Comparison of ENCODE assay signal across 18 cellular contexts in the genomic region with DNA sequence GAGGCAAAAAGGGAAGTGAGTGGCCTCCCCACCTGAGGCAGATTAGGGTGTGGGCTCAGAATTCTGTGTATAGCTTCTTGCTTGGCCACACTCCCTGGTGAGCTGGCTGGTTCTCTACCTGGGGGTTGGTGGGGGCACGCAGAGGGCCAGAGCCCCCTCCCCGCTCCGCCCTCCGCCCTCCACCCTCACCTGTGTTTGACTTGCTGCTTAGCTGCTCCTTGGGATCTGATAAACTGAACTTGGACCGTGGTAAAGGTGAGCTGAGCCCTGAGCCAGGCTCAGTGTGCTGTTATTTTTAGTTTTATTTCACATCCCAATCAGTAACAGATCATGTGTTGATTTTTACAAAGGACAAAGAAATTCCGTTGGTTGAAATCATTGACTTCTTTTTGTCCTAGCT. TPM values are rescaled to one million over a fixed set of nuclear protein-coding genes. Genes with fewer than 3 reads are reported as not detected.
A peak's percentile ranks its signal among the peaks of the same experiment; 100 is the strongest.
DNase-seq lines count a peak whose midpoint lies in the region; ATAC-seq and TF ChIP-seq lines count a peak whose summit lies in the region.
"Had no signal": no experiment of that assay in that cellular context is flagged by ENCODE, and none has a peak within 500 bp of the region (broad histone marks: within the 10 kb centered on the region; RNA-seq: fewer than 3 reads in every experiment).

No MANE protein-coding gene starts in this region.

- DNase-seq in CD4-positive, alpha-beta T cell = no peak
- DNase-seq in LNCaP clone FGC (ENCODE audit: low read depth) (no peak), hepatocyte (ENCODE audit: low spot score) (no peak), osteoblast (ENCODE audit: insufficient read length, low spot score, missing footprints) (peak; percentile 90), medulla oblongata (ENCODE audit: extremely low spot score) (no peak)
- no peak for DNase-seq in effector memory CD4-positive, alpha-beta T cell
- no peak for DNase-seq in activated T-cell treated with anti-CD3 and anti-CD28 coated beads, Interleukin-2, amount 50 U/mL, for 4 hours
- DNase-seq in activated CD4-positive, alpha-beta T cell treated with anti-CD3 and anti-CD28 coated beads for 48 hours = no peak
- DNase-seq: activated CD8-positive, alpha-beta T cell treated with anti-CD3 and anti-CD28 coated beads for 36 hours; glutamatergic neuron; kidney glomerular epithelial cell; NCI-H1092; NCI-H226; NK-92 treated with Interleukin-12 subunit alpha and Interleukin-12 subunit beta, amount 100 ng/mL, for 24 hours; stimulated activated CD4-positive, alpha-beta T cell treated with anti-CD3 and anti-CD28 coated beads, Interleukin-2, amount 100 ng/mL, for 24 hours had no signal

- H3K9me3 ChIP-seq in CD4-positive, alpha-beta T cell (ENCODE audit: control insufficient read depth, low read length) = no peaks in the 10 kb centered on the region
- no peaks in the 10 kb centered on the region for H3K9me3 ChIP-seq in hepatocyte (ENCODE audit: low read depth)
- H3K9me3 ChIP-seq in osteoblast (ENCODE audit: low read depth, low read length) = no peaks in the 10 kb centered on the region
- no peaks in the 10 kb centered on the region for H3K9me3 ChIP-seq in effector memory CD4-positive, alpha-beta T cell (ENCODE audit: control insufficient read depth, low read length)
- H3K9me3 ChIP-seq: right atrium auricular region had no signal

- peaks cover 47% of the 10 kb centered on the region for H3K27me3 ChIP-seq in CD4-positive, alpha-beta T cell (ENCODE audit: control insufficient read depth, insufficient read depth, low read length)
- H3K27me3 ChIP-seq in hepatocyte (peaks cover 13% of the 10 kb centered on the region), osteoblast (ENCODE audit: insufficient read depth, low read length) (peaks cover 42% of the 10 kb centered on the region)
- peaks cover 24% of the 10 kb centered on the region for H3K27me3 ChIP-seq in effector memory CD4-positive, alpha-beta T cell (replicated peaks; ENCODE audit: control insufficient read depth, insufficient read depth, low read length, poor library complexity, severe bottlenecking)

- 40% methylated on average over 2 of the region's 6 CpGs for WGBS in hepatocyte (ENCODE audit: low lambda C conversion rate, missing lambda C conversion rate)

- H3K4me1 Mint-ChIP-seq in CD4-positive, alpha-beta T cell (ENCODE audit: low read depth) = peaks cover 24% of the 10 kb centered on the region
- peaks cover 35% of the 10 kb centered on the region for H3K4me1 Mint-ChIP-seq in activated T-cell treated with anti-CD3 and anti-CD28 coated beads, Interleukin-2, amount 50 U/mL, for 4 hours (ENCODE audit: low read depth)

- H3K27me3 Mint-ChIP-seq in CD4-positive, alpha-beta T cell = peaks cover 68% of the 10 kb centered on the region
- H3K27me3 Mint-ChIP-seq in activated T-cell treated with anti-CD3 and anti-CD28 coated beads, Interleukin-2, amount 50 U/mL, for 4 hours (ENCODE audit: low read depth) = peaks cover 49% of the 10 kb centered on the region

- H3K36me3 ChIP-seq in hepatocyte (replicated peaks; ENCODE audit: insufficient read depth, low read depth) (no peaks in the 10 kb centered on the region), osteoblast (ENCODE audit: insufficient read depth, low read length) (no peaks in the 10 kb centered on the region)
- H3K36me3 ChIP-seq in effector memory CD4-positive, alpha-beta T cell (ENCODE audit: control insufficient read depth, insufficient read depth, low read length) = no peaks in the 10 kb centered on the region
- H3K36me3 ChIP-seq: right atrium auricular region had no signal

- CTCF ChIA-PET in CD4-positive, alpha-beta T cell (lab: Charles Lee) = interaction anchor here (1.8 kb wide), 1 partner anchor 9 kb away, joined by 10 read pairs; no protein-coding TSS in a partner anchor

- H3K4me3 ChIP-seq in LNCaP clone FGC (ENCODE audit: low read depth, low read length) = peak overlapping the region; percentile 63
- H3K4me3 ChIP-seq in hepatocyte = peak overlapping the region; percentile 49
- H3K4me3 ChIP-seq in osteoblast (ENCODE audit: insufficient read depth, low read length) = no peak overlapping the region
- H3K4me3 ChIP-seq in effector memory CD4-positive, alpha-beta T cell (ENCODE audit: insufficient read depth, low read depth, low read length, poor library complexity, severe bottlenecking) = no peak overlapping the region
- H3K4me3 ChIP-seq: right atrium auricular region had no signal

- H4K20me1 ChIP-seq in hepatocyte (ENCODE audit: insufficient read depth, poor library complexity, severe bottlenecking) = peaks cover 26% of the 10 kb centered on the region
- H4K20me1 ChIP-seq in osteoblast (ENCODE audit: insufficient read depth, low read length) = no peaks in the 10 kb centered on the region

- no peak for TF ChIP-seq CTCF in CD4-positive, alpha-beta T cell (IDR thresholded peaks at IDR 0.05)
- no peak for TF ChIP-seq CTCF in LNCaP clone FGC (IDR thresholded peaks at IDR 0.05; ENCODE audit: control insufficient read depth, extremely low read depth, insufficient read depth)
- no peak for TF ChIP-seq CTCF in hepatocyte (IDR thresholded peaks at IDR 0.05; ENCODE audit: poor library complexity)
- TF ChIP-seq CTCF in osteoblast (IDR thresholded peaks at IDR 0.05; ENCODE audit: extremely low read depth, low read depth, low read length) = no peak

- no peak overlapping the region for H2AFZ ChIP-seq in hepatocyte
- H2AFZ ChIP-seq in osteoblast (ENCODE audit: low read length) = no peak overlapping the region

- H3K9me3 Mint-ChIP-seq in CD4-positive, alpha-beta T cell = no peaks in the 10 kb centered on the region
- no peaks in the 10 kb centered on the region for H3K9me3 Mint-ChIP-seq in activated T-cell treated with anti-CD3 and anti-CD28 coated beads, Interleukin-2, amount 50 U/mL, for 4 hours
- H3K9me3 Mint-ChIP-seq: activated CD8-positive, alpha-beta T cell treated with anti-CD3 and anti-CD28 coated beads for 36 hours; activated T-helper 2 cell treated with anti-CD3 and anti-CD28 coated beads, Interferon-gamma antibody, Interleukin-2, Interleukin-4, amounts not matched to agents 10 μg/mL and 5 μg/mL and 100 μg/mL, durations not matched to agents 14 hours and 24 hours and 36 hours had no signal

- H3K4me2 ChIP-seq in hepatocyte = peak overlapping the region; percentile 92
- H3K4me2 ChIP-seq in osteoblast (ENCODE audit: insufficient read depth, low read length) = no peak overlapping the region

- peaks cover 54% of the 10 kb centered on the region for H3K79me2 ChIP-seq in hepatocyte
- H3K79me2 ChIP-seq in osteoblast (ENCODE audit: insufficient read depth, low read length) = no peaks in the 10 kb centered on the region

- peaks cover 26% of the 10 kb centered on the region for H3K4me1 ChIP-seq in hepatocyte (ENCODE audit: insufficient read depth)
- H3K4me1 ChIP-seq in osteoblast (ENCODE audit: insufficient read depth, low read length) = peaks cover 3% of the 10 kb centered on the region
- H3K4me1 ChIP-seq in effector memory CD4-positive, alpha-beta T cell (ENCODE audit: control insufficient read depth, insufficient read depth, low read length, poor library complexity, severe bottlenecking) = peaks cover 32% of the 10 kb centered on the region

- H3K4me3 Mint-ChIP-seq in CD4-positive, alpha-beta T cell = peak overlapping the region; percentile 83
- no peak overlapping the region for H3K4me3 Mint-ChIP-seq in activated T-cell treated with anti-CD3 and anti-CD28 coated beads, Interleukin-2, amount 50 U/mL, for 4 hours

- no peak overlapping the region for H3K27ac ChIP-seq in CD4-positive, alpha-beta T cell (ENCODE audit: low read depth, low read length)
- H3K27ac ChIP-seq in hepatocyte (peak overlapping the region; percentile 97), osteoblast (ENCODE audit: low read depth, low read length) (no peak overlapping the region)
- no peak overlapping the region for H3K27ac ChIP-seq in effector memory CD4-positive, alpha-beta T cell (ENCODE audit: insufficient read depth, low read length, poor library complexity, severe bottlenecking)
- H3K27ac ChIP-seq: right atrium auricular region had no signal

- ATAC-seq in CD4-positive, alpha-beta T cell (ENCODE audit: poor library complexity) = no peak
- ATAC-seq in activated T-cell treated with anti-CD3 and anti-CD28 coated beads, Interleukin-2, amount 50 U/mL, for 4 hours = no peak
- ATAC-seq: activated CD8-positive, alpha-beta T cell treated with anti-CD3 and anti-CD28 coated beads for 36 hours; esophagus mucosa had no signal

- H3K9me2 ChIP-seq in hepatocyte (replicated peaks; ENCODE audit: insufficient read depth) = no peaks in the 10 kb centered on the region

- intact Hi-C loops in CD4-positive, alpha-beta T cell (cut with DNase I, micrococcal nuclease) = no loop called here

- H3K36me3 Mint-ChIP-seq in CD4-positive, alpha-beta T cell (ENCODE audit: low read depth) = no peaks in the 10 kb centered on the region
- no peaks in the 10 kb centered on the region for H3K36me3 Mint-ChIP-seq in activated T-cell treated with anti-CD3 and anti-CD28 coated beads, Interleukin-2, amount 50 U/mL, for 4 hours (ENCODE audit: insufficient read depth)

- POLR2A ChIA-PET in CD4-positive, alpha-beta T cell (lab: Charles Lee) = interaction anchor here (1.7 kb wide), 1 partner anchor 9 kb away, joined by 9 read pairs; the partner anchor contains the start of gene AP5B1

- no peak overlapping the region for H3K27ac Mint-ChIP-seq in CD4-positive, alpha-beta T cell
- H3K27ac Mint-ChIP-seq: activated CD8-positive, alpha-beta T cell treated with anti-CD3 and anti-CD28 coated beads for 36 hours had no signal

RNA-seq across cellular contexts. Expression of gene OVOL1, which starts 1.9 kb away (rescaled TPM):
- under 1 TPM; 0.20 to 0.52 TPM for total RNA-seq in CD4-positive, alpha-beta T cell
- total RNA-seq in hepatocyte = 26.0 and 26.3 TPM in 2 replicates
- polyA plus RNA-seq in hepatocyte = 20.6 and 20.8 TPM in 2 replicates
- total RNA-seq in osteoblast = not detected in 2 replicates
- total RNA-seq in activated T-cell treated with anti-CD3 and anti-CD28 coated beads, Interleukin-2, amount 50 U/mL, for 4 hours = under 1 TPM in 2 of 3 donors, not detected in 1; 0.05 TPM
- total RNA-seq: right atrium auricular region had no signal

RNA-seq across cellular contexts. Expression of gene AP5B1, which starts 8.0 kb away (rescaled TPM):
- 10 to 100 TPM; 12.7 to 12.8 TPM for total RNA-seq in CD4-positive, alpha-beta T cell
- 19.5 and 20.9 TPM in 2 replicates for total RNA-seq in hepatocyte
- polyA plus RNA-seq in hepatocyte = 24.8 and 27.1 TPM in 2 replicates
- total RNA-seq in osteoblast = 15.3 and 18.1 TPM in 2 replicates
- total RNA-seq in activated T-cell treated with anti-CD3 and anti-CD28 coated beads, Interleukin-2, amount 50 U/mL, for 4 hours = 10 to 100 TPM; 17.3 to 19.4 (median 17.4) TPM

RNA-seq across cellular contexts. Expression of gene SNX32, which starts 45.0 kb away (rescaled TPM):
- under 1 TPM; 0.33 to 0.61 TPM for total RNA-seq in CD4-positive, alpha-beta T cell
- 2.3 and 2.9 TPM in 2 replicates for total RNA-seq in hepatocyte
- 5.1 and 6.0 TPM in 2 replicates for polyA plus RNA-seq in hepatocyte
- 1.1 and 1.5 TPM in 2 replicates for total RNA-seq in osteoblast
- 1 to 10 TPM in 1 of 3 donors, under 1 TPM in 2; 0.52 to 1.4 (median 0.56) TPM for total RNA-seq in activated T-cell treated with anti-CD3 and anti-CD28 coated beads, Interleukin-2, amount 50 U/mL, for 4 hours

Comparison
In these comparisons a context has a peak if more than half of its experiments do, and no peak if none do; other contexts are left out.
1. H3K4me3 ChIP-seq: peak in LNCaP clone FGC (single experiment) and hepatocyte (single experiment); none in osteoblast (single experiment) and effector memory CD4-positive, alpha-beta T cell (single experiment).
2. RNA of gene OVOL1, which starts 1.9 kb away (total RNA-seq): 26.0 to 26.3 TPM in hepatocyte; 0.20 to 0.52 TPM in CD4-positive, alpha-beta T cell, 0.05 TPM in activated T-cell treated with anti-CD3 and anti-CD28 coated beads, Interleukin-2, amount 50 U/mL, for 4 hours and not detected in osteoblast; every median in the first group is over 10 times any median in the second.